Comparison of ENCODE assay signal across 24 cellular contexts in genomic region chr13:37375724-37376123, GRCh38.
"Had no signal": no experiment of that assay in that cellular context is flagged by ENCODE, and none has a peak within 500 bp of the region (broad histone marks: within the 10 kb centered on the region; RNA-seq: fewer than 3 reads in every experiment).

No MANE protein-coding gene starts in this region.

- H3K4me3 Mint-ChIP-seq: activated CD4-positive, alpha-beta memory T cell treated with anti-CD3 and anti-CD28 coated beads, Interleukin-2, amount 10 ng/mL, durations not matched to agents 7 days and 5 days; activated CD4-positive, alpha-beta T cell treated with anti-CD3 and anti-CD28 coated beads, Interleukin-2, amount 10 ng/mL, durations not matched to agents 24 days and 14 days; activated naive CD4-positive, alpha-beta T cell treated with anti-CD3 and anti-CD28 coated beads, Interleukin-2, amount 10 ng/mL, durations not matched to agents 7 days and 5 days; activated naive CD8-positive, alpha-beta T cell treated with anti-CD3 and anti-CD28 coated beads, Interleukin-2, amount 10 ng/mL, durations not matched to agents 7 days and 5 days; activated T-cell treated with anti-CD3 and anti-CD28 coated beads, Interleukin-2, amount 50 U/mL, for 24 hours; memory B cell; natural killer cell; T-helper 17 cell had no signal

- H3K36me3 Mint-ChIP-seq: activated naive CD4-positive, alpha-beta T cell treated with anti-CD3 and anti-CD28 coated beads, Interleukin-2, amount 10 ng/mL, durations not matched to agents 7 days and 5 days; activated naive CD8-positive, alpha-beta T cell treated with anti-CD3 and anti-CD28 coated beads, Interleukin-2, amount 10 ng/mL, durations not matched to agents 7 days and 5 days; memory B cell; natural killer cell had no signal

- H3K27ac Mint-ChIP-seq: activated CD4-positive, alpha-beta memory T cell treated with anti-CD3 and anti-CD28 coated beads, Interleukin-2, amount 10 ng/mL, durations not matched to agents 7 days and 5 days; activated CD4-positive, alpha-beta T cell treated with anti-CD3 and anti-CD28 coated beads, Interleukin-2, amount 10 ng/mL, durations not matched to agents 24 days and 14 days; activated naive CD4-positive, alpha-beta T cell treated with anti-CD3 and anti-CD28 coated beads, Interleukin-2, amount 10 ng/mL, durations not matched to agents 7 days and 5 days; activated naive CD8-positive, alpha-beta T cell treated with anti-CD3 and anti-CD28 coated beads, Interleukin-2, amount 10 ng/mL, durations not matched to agents 7 days and 5 days; activated T-cell treated with anti-CD3 and anti-CD28 coated beads, Interleukin-2, amount 50 U/mL, for 24 hours; memory B cell; natural killer cell; T-helper 17 cell had no signal

- H3K9me3 ChIP-seq: esophagus muscularis mucosa, gastroesophageal sphincter, tibial nerve had no signal

- H3K27ac ChIP-seq: esophagus muscularis mucosa, gastroesophageal sphincter, hepatocyte, tibial nerve had no signal

- H3K36me3 ChIP-seq: esophagus muscularis mucosa, gastroesophageal sphincter, tibial nerve had no signal

- H3K4me1 ChIP-seq: esophagus muscularis mucosa, gastroesophageal sphincter, tibial nerve had no signal

- H3K27me3 ChIP-seq: esophagus muscularis mucosa, gastroesophageal sphincter, hepatocyte, tibial nerve had no signal

- H3K27me3 Mint-ChIP-seq: activated CD4-positive, alpha-beta memory T cell treated with anti-CD3 and anti-CD28 coated beads, Interleukin-2, amount 10 ng/mL, durations not matched to agents 7 days and 5 days; activated CD4-positive, alpha-beta T cell treated with anti-CD3 and anti-CD28 coated beads, Interleukin-2, amount 10 ng/mL, durations not matched to agents 24 days and 14 days; activated naive CD4-positive, alpha-beta T cell treated with anti-CD3 and anti-CD28 coated beads, Interleukin-2, amount 10 ng/mL, durations not matched to agents 7 days and 5 days; activated naive CD8-positive, alpha-beta T cell treated with anti-CD3 and anti-CD28 coated beads, Interleukin-2, amount 10 ng/mL, durations not matched to agents 7 days and 5 days; activated T-cell treated with anti-CD3 and anti-CD28 coated beads, Interleukin-2, amount 50 U/mL, for 24 hours; memory B cell; T-helper 17 cell had no signal

- H2AFZ ChIP-seq: hepatocyte had no signal

- H3K4me2 ChIP-seq: hepatocyte had no signal

- H3K4me1 Mint-ChIP-seq: activated CD4-positive, alpha-beta memory T cell treated with anti-CD3 and anti-CD28 coated beads, Interleukin-2, amount 10 ng/mL, durations not matched to agents 7 days and 5 days; activated CD4-positive, alpha-beta T cell treated with anti-CD3 and anti-CD28 coated beads, Interleukin-2, amount 10 ng/mL, durations not matched to agents 24 days and 14 days; activated naive CD4-positive, alpha-beta T cell treated with anti-CD3 and anti-CD28 coated beads, Interleukin-2, amount 10 ng/mL, durations not matched to agents 7 days and 5 days; activated naive CD8-positive, alpha-beta T cell treated with anti-CD3 and anti-CD28 coated beads, Interleukin-2, amount 10 ng/mL, durations not matched to agents 7 days and 5 days; memory B cell; natural killer cell; T-helper 17 cell had no signal

- H3K9me3 Mint-ChIP-seq: activated CD4-positive, alpha-beta memory T cell treated with anti-CD3 and anti-CD28 coated beads, Interleukin-2, amount 10 ng/mL, durations not matched to agents 7 days and 5 days; activated CD4-positive, alpha-beta T cell treated with anti-CD3 and anti-CD28 coated beads, Interleukin-2, amount 10 ng/mL, durations not matched to agents 24 days and 14 days; activated naive CD4-positive, alpha-beta T cell treated with anti-CD3 and anti-CD28 coated beads, Interleukin-2, amount 10 ng/mL, durations not matched to agents 7 days and 5 days; activated naive CD8-positive, alpha-beta T cell treated with anti-CD3 and anti-CD28 coated beads, Interleukin-2, amount 10 ng/mL, durations not matched to agents 7 days and 5 days; activated T-cell treated with anti-CD3 and anti-CD28 coated beads, Interleukin-2, amount 50 U/mL, for 24 hours had no signal

- DNase-seq: activated CD4-positive, alpha-beta memory T cell treated with anti-CD3 and anti-CD28 coated beads, Interleukin-2, amount 10 ng/mL, durations not matched to agents 7 days and 5 days; activated CD4-positive, alpha-beta T cell treated with anti-CD3 and anti-CD28 coated beads, Interleukin-2, amount 10 ng/mL, durations not matched to agents 24 days and 14 days; activated CD4-positive, CD25-positive, alpha-beta regulatory T cell treated with anti-CD3 and anti-CD28 coated beads, Interleukin-2, amount 50 U/mL, for 72 hours; activated CD8-positive, alpha-beta memory T cell treated with anti-CD3 and anti-CD28 coated beads, Interleukin-2, amount 50 U/mL, for 48 hours; activated gamma-delta T cell; activated naive CD4-positive, alpha-beta T cell treated with anti-CD3 and anti-CD28 coated beads, Interleukin-2, amount 10 ng/mL, durations not matched to agents 7 days and 5 days; activated naive CD8-positive, alpha-beta T cell treated with anti-CD3 and anti-CD28 coated beads, Interleukin-2, amount 10 ng/mL, durations not matched to agents 7 days and 5 days; activated T-cell treated with anti-CD3 and anti-CD28 coated beads, Interleukin-2, amount 50 U/mL, for 24 hours; amygdala; cerebellar nuclear complex; kidney; left colon; natural killer cell; posterior cingulate gyrus; right cardiac atrium; stimulated activated CD4-positive, alpha-beta T cell treated with anti-CD3 and anti-CD28 coated beads, Interleukin-2, amount 100 ng/mL, for 48 hours; stimulated activated naive CD4-positive, alpha-beta T cell treated with Interleukin-2 at 50 U/mL for 16 hours; T-helper 17 cell; T1000 had no signal

- H3K79me2 ChIP-seq: hepatocyte had no signal

- H3K4me3 ChIP-seq: esophagus muscularis mucosa, gastroesophageal sphincter, hepatocyte, tibial nerve had no signal
